1 cellular context compared by ENCODE assay signal in genomic region chr1:183460596-183460995, GRCh38.
TF ChIP-seq lines count a peak whose summit lies in the region.

No MANE protein-coding gene starts in this region.

TF ChIP-seq in H1, 55 proteins besides CTCF, POLR2A, EP300 and RAD21:
- TF ChIP-seq CTBP2 (IDR thresholded peaks at IDR 0.05; ENCODE audit: borderline replicate concordance, insufficient read depth, insufficient read length, low read length) = no peak
- TF ChIP-seq ASH2L (IDR thresholded peaks at IDR 0.05; ENCODE audit: low read length) = no peak
- TF ChIP-seq YY1 (IDR thresholded peaks at IDR 0.05; ENCODE audit: low read depth, low read length) = no peak
- TF ChIP-seq HDAC6 (IDR thresholded peaks at IDR 0.05; ENCODE audit: low read depth, low read length) = no peak
- TF ChIP-seq JUN (IDR thresholded peaks at IDR 0.05; ENCODE audit: low read depth, low read length) = no peak
- no peak for TF ChIP-seq ATF3 (IDR thresholded peaks at IDR 0.05; ENCODE audit: insufficient read depth, low read depth, low read length)
- TF ChIP-seq CEBPB (IDR thresholded peaks at IDR 0.05; ENCODE audit: low read depth, low read length) = no peak
- TF ChIP-seq KDM1A (IDR thresholded peaks at IDR 0.05; ENCODE audit: borderline replicate concordance, low read length) = no peak
- TF ChIP-seq FOSL1 (IDR thresholded peaks at IDR 0.05; ENCODE audit: insufficient read depth, low read depth, low read length) = no peak
- TF ChIP-seq RNF2 (IDR thresholded peaks at IDR 0.05; ENCODE audit: borderline replicate concordance, low read depth, low read length, missing control alignments, poor library complexity, severe bottlenecking) = no peak
- TF ChIP-seq CHD2 (IDR thresholded peaks at IDR 0.05; ENCODE audit: low read length) = no peak
- TF ChIP-seq CBX8 (IDR thresholded peaks at IDR 0.05; ENCODE audit: borderline replicate concordance, low read depth, low read length) = no peak
TF ChIP-seq in H1: peak in this region for 0.
